Comparison of ENCODE assay signal across 9 cellular contexts in genomic region chr3:120678984-120679383, GRCh38. TPM values are rescaled to one million over a fixed set of nuclear protein-coding genes. Genes with fewer than 3 reads are reported as not detected.
A peak's percentile ranks its signal among the peaks of the same experiment; 100 is the strongest.
DNase-seq lines count a peak whose midpoint lies in the region; ATAC-seq, FAIRE-seq and TF ChIP-seq lines count a peak whose summit lies in the region.
"Had no signal": no experiment of that assay in that cellular context is flagged by ENCODE, and none has a peak within 500 bp of the region (broad histone marks: within the 10 kb centered on the region; RNA-seq: fewer than 3 reads in every experiment).

No MANE protein-coding gene starts in this region.

- TF ChIP-seq POLR2A in GM12891 (IDR thresholded peaks at IDR 0.05; ENCODE audit: low read depth, low read length) (no peak), GM12878 (IDR thresholded peaks at IDR 0.05; ENCODE audit: low read depth, low read length) (no peak), GM18505 (IDR thresholded peaks at IDR 0.05; ENCODE audit: borderline replicate concordance, extremely low read depth, insufficient read depth, insufficient read length) (no peak)

- POLR2A ChIA-PET in GM12878 (lab: Charles Lee), result interaction anchor here (0.8 to 1.7 kb wide), 4 partner anchors 9 to 83 kb away, joined by 4 to 10 read pairs (median 6); partner anchors contain the start of gene NDUFB4

- RAD21 ChIA-PET in GM12878 (lab: Charles Lee; ENCODE audit: unreplicated experiment), result interaction anchor here (0.7 to 1.8 kb wide), 10 partner anchors 9 to 116 kb away, joined by 3 to 18 read pairs (median 5); partner anchors contain the start of genes GTF2E1, NDUFB4 and RABL3

- peaks cover 6 to 9% of the 10 kb centered on the region in 2 donors for H3K4me1 Mint-ChIP-seq in natural killer cell treated with Interleukin-12 subunit alpha and Interleukin-12 subunit beta and Interleukin-15 and Interleukin-18, amount 100 ng/mL, for 72 hours (ENCODE audit: low read depth in 2 of 2)

- intact Hi-C loops in GM12878 (cut with micrococcal nuclease; ENCODE audit: unreplicated experiment), result no loop called here

- H3K9me3 ChIP-seq in GM12878 (replicated peaks; ENCODE audit: control insufficient read depth, insufficient read depth, low read length) (peaks cover 2% of the 10 kb centered on the region; the same call in 1 of the 3 replicates), mucosa of rectum (ENCODE audit: control insufficient read depth in 2 of 2, low read length in 2 of 2) (no peaks in the 10 kb centered on the region)

- H3K79me2 ChIP-seq in GM12878 (ENCODE audit: control insufficient read depth, insufficient read depth, low read length), result no peaks in the 10 kb centered on the region

- ATAC-seq in HG02885 (IDR thresholded peaks at IDR 0.05; ENCODE audit: poor library complexity, unreplicated experiment), result peak; percentile 47
- peak; percentile 67 for ATAC-seq in GM12878
- ATAC-seq in natural killer cell treated with Interleukin-12 subunit alpha and Interleukin-12 subunit beta and Interleukin-15 and Interleukin-18, amount 100 ng/mL, for 72 hours, result no peak
- ATAC-seq in GM18505 (IDR thresholded peaks at IDR 0.05; ENCODE audit: unreplicated experiment), result no peak

- TF ChIP-seq RAD21 in GM12878 (IDR thresholded peaks at IDR 0.05; ENCODE audit: insufficient read depth, low read depth, low read length), result no peak

- H3K4me3 ChIP-seq in GM12878, result no peak overlapping the region
- H3K4me3 ChIP-seq in mucosa of rectum (ENCODE audit: low read length in 2 of 2), result peak overlapping the region; percentile 39 to 47

- DNase-seq in GM12891 (ENCODE audit: insufficient read length, low spot score) (no peak), GM12878 (ENCODE audit: low read depth, low spot score) (no peak)
- DNase-seq in natural killer cell treated with Interleukin-12 subunit alpha and Interleukin-12 subunit beta and Interleukin-15 and Interleukin-18, amount 100 ng/mL, for 72 hours (ENCODE audit: low spot score), result no peak
- no peak for DNase-seq in activated CD4-positive, alpha-beta T cell treated with anti-CD3 and anti-CD28 coated beads, Interleukin-2, amount 50 U/mL, for 1 hour
- no peak for DNase-seq in activated CD4-positive, CD25-positive, alpha-beta regulatory T cell (lab: John Stamatoyannopoulos, UW)

- SMC1A ChIA-PET in GM12878 (lab: Charles Lee; ENCODE audit: uncharacterized antibody, unreplicated experiment), result interaction anchor here (0.8 to 1.9 kb wide), 20 partner anchors 10 to 116 kb away, joined by 3 to 23 read pairs (median 4); partner anchors contain the start of genes GTF2E1, NDUFB4 and RABL3

- TF ChIP-seq CTCF in GM12878 (IDR thresholded peaks at IDR 0.05 in 2 of 3, conservative IDR thresholded peaks at IDR 0.05 in 1 of 3; ENCODE audit: control insufficient read depth in 2 of 3, extremely low read depth in 1 of 3, insufficient read depth in 1 of 3, low read depth in 3 of 3, low read length in 3 of 3), result no peak

- H2AFZ ChIP-seq in GM12878 (ENCODE audit: control insufficient read depth, low read depth, low read length), result peak overlapping the region; percentile 47

- H3K9me3 Mint-ChIP-seq in natural killer cell treated with Interleukin-12 subunit alpha and Interleukin-12 subunit beta and Interleukin-15 and Interleukin-18, amount 100 ng/mL, for 72 hours, result no peaks in the 10 kb centered on the region

- no peaks in the 10 kb centered on the region for H3K36me3 Mint-ChIP-seq in natural killer cell treated with Interleukin-12 subunit alpha and Interleukin-12 subunit beta and Interleukin-15 and Interleukin-18, amount 100 ng/mL, for 72 hours

- no peak overlapping the region for H3K4me3 Mint-ChIP-seq in natural killer cell treated with Interleukin-12 subunit alpha and Interleukin-12 subunit beta and Interleukin-15 and Interleukin-18, amount 100 ng/mL, for 72 hours

- FAIRE-seq in GM12891 (lab: Jason Lieb, UNC) (no peak), GM12878 (lab: Jason Lieb, UNC) (no peak)

- in situ Hi-C loops in GM12878 (cut with MboI), result no loop called here

- H3K36me3 ChIP-seq in GM12878 (ENCODE audit: control insufficient read depth in 2 of 2, insufficient read depth in 2 of 2, low read length in 1 of 2), result no peaks in the 10 kb centered on the region
- H3K36me3 ChIP-seq in mucosa of rectum (ENCODE audit: control insufficient read depth in 2 of 2, insufficient read depth in 2 of 2, low read length in 2 of 2), result no peaks in the 10 kb centered on the region

- H3K27ac Mint-ChIP-seq in natural killer cell treated with Interleukin-12 subunit alpha and Interleukin-12 subunit beta and Interleukin-15 and Interleukin-18, amount 100 ng/mL, for 72 hours, result no peak overlapping the region

- no peak for TF ChIP-seq EP300 in GM12878 (IDR thresholded peaks at IDR 0.05; ENCODE audit: borderline replicate concordance in 1 of 2, control insufficient read depth in 1 of 2, low read depth in 2 of 2, low read length in 2 of 2)

- WGBS in GM12878 (ENCODE audit: insufficient coverage, insufficient replicate concordance, low lambda C conversion rate, missing lambda C conversion rate), result 81% methylated on average over 3 of the region's 3 CpGs

- H3K27ac ChIP-seq in GM12878 (ENCODE audit: control insufficient read depth, insufficient read depth) (peak overlapping the region; percentile 42; the same call in 1 of the 2 replicates), mucosa of rectum (ENCODE audit: low read depth in 2 of 2, low read length in 2 of 2) (peak overlapping the region; percentile 50 to 81)

- H3K9ac ChIP-seq in GM12878 (ENCODE audit: control insufficient read depth, insufficient read depth, low read length) (no peak overlapping the region), mucosa of rectum (ENCODE audit: low read depth in 1 of 2, low read length in 2 of 2) (peak overlapping the region in 1 of 2 donors; percentile 38)

- CTCF ChIA-PET in GM12878 (lab: Yijun Ruan, JAX), result interaction anchor here (0.7 to 1.7 kb wide), 10 partner anchors 9 to 120 kb away, joined by 3 to 16 read pairs (median 3); partner anchors contain the start of gene NDUFB4

- BruUV-seq in GM12878 (replicated peaks; lab: Mats Ljungman, UMichigan), result no TSS peak

- no peaks in the 10 kb centered on the region for H4K20me1 ChIP-seq in GM12878 (ENCODE audit: control insufficient read depth, insufficient read depth)

- peaks cover 13 to 17% of the 10 kb centered on the region in 2 donors for H3K27me3 Mint-ChIP-seq in natural killer cell treated with Interleukin-12 subunit alpha and Interleukin-12 subunit beta and Interleukin-15 and Interleukin-18, amount 100 ng/mL, for 72 hours

- H3K4me2 ChIP-seq in GM12878 (ENCODE audit: control insufficient read depth, insufficient read depth), result no peak overlapping the region

- H3K27me3 ChIP-seq in GM12878 (replicated peaks in 1 of 2; ENCODE audit: control insufficient read depth in 2 of 2, insufficient read depth in 2 of 2, low read length in 1 of 2), result no peaks in the 10 kb centered on the region
- H3K27me3 ChIP-seq in mucosa of rectum (ENCODE audit: control insufficient read depth in 2 of 2, insufficient read depth in 2 of 2, low read length in 2 of 2), result no peaks in the 10 kb centered on the region

- peaks cover 12% of the 10 kb centered on the region; the same call in 1 of the 2 replicates for H3K4me1 ChIP-seq in GM12878 (ENCODE audit: control insufficient read depth, insufficient read depth, low read length)
- H3K4me1 ChIP-seq in mucosa of rectum (ENCODE audit: control insufficient read depth in 2 of 2, insufficient read depth in 2 of 2, low read length in 2 of 2), result peaks cover 12 to 49% of the 10 kb centered on the region in 2 donors

TF ChIP-seq in GM12891, 5 proteins besides CTCF, POLR2A, EP300 and RAD21:
- no peak for TF ChIP-seq POU2F2 (IDR thresholded peaks at IDR 0.05; ENCODE audit: low read depth, low read length)
- TF ChIP-seq SPI1 (IDR thresholded peaks at IDR 0.05; ENCODE audit: low read depth, low read length), result peak; percentile 64
- no peak for TF ChIP-seq POLR2AphosphoS5 (IDR thresholded peaks at IDR 0.05; ENCODE audit: low read depth, low read length)
- no peak for TF ChIP-seq PAX5 (IDR thresholded peaks at IDR 0.05; ENCODE audit: insufficient read depth, low read length, severe bottlenecking)
- no peak for TF ChIP-seq TAF1 (IDR thresholded peaks at IDR 0.05; ENCODE audit: low read depth, low read length)

TF ChIP-seq in GM12878, 131 proteins besides CTCF, POLR2A, EP300 and RAD21 (continues in another document):
- TF ChIP-seq SPI1 (IDR thresholded peaks at IDR 0.05; ENCODE audit: borderline replicate concordance, insufficient read depth, low read depth, low read length) (0 out of 2 replicates have a peak, but pooled peaks have one; percentile 13), LARP7 (IDR thresholded peaks at IDR 0.05) (no peak), SMC3 (IDR thresholded peaks at IDR 0.05; ENCODE audit: borderline replicate concordance, low read length) (no peak), SREBF2 (IDR thresholded peaks at IDR 0.05; ENCODE audit: low read length) (no peak)

RNA-seq across cellular contexts. Expression of gene HGD, which starts 3.1 kb away (rescaled TPM):
- 0.09 TPM for polyA plus RNA-seq in GM12891 (2012; ENCODE audit: low read depth, missing spikeins)
- 2.1 and 2.4 TPM in 2 replicates for total RNA-seq in GM12878 (2013; cell fraction: nucleolus; rRNA removed)
- 0.22 TPM in 1 of 2 replicates, not detected in the other for total RNA-seq in GM12878 (2014; rRNA removed)
- not detected in 2 replicates for total RNA-seq in GM12878 (2014; rRNA removed; fragmentation: Illumina TruSeq; extraction: Trizol)
- total RNA-seq in GM12878 (2021), result 0.51 and 0.72 TPM in 2 replicates
- 0.80 TPM for polyA plus RNA-seq in GM12878 (2011; ENCODE audit: low read depth)
- 0.18 and 0.27 TPM in 2 replicates for polyA plus RNA-seq in GM12878 (2011; rRNA removed)
- 0.16 and 0.28 TPM in 2 replicates for polyA plus RNA-seq in GM12878 (2011; cell fraction: cytosol; rRNA removed)
- polyA plus RNA-seq in GM12878 (2011; cell fraction: nucleus; rRNA removed), result 2.0 TPM in 2 replicates
- not detected in 2 replicates for polyA plus RNA-seq in GM12878 (2012)
- polyA plus RNA-seq in GM12878 (2014; fragmentation: Illumina TruSeq; extraction: Trizol), result 0.28 TPM in 1 of 2 replicates, not detected in the other
- not detected for polyA plus RNA-seq in GM12878 (2014; fragmentation: Nextera tagmentation; extraction: Ambion mirVana)
- 0.25 and 0.81 TPM in 2 replicates for polyA plus RNA-seq in GM12878 (2014; rRNA removed)
- polyA plus RNA-seq in GM12878 (2016; fragmentation: Nextera tagmentation; extraction: Ambion mirVana), result not detected
- 0.21 and 2.0 TPM in 2 replicates for polyA minus RNA-seq in GM12878 (2011; rRNA and poly(A)+ RNA removed)
- polyA minus RNA-seq in GM12878 (2011; cell fraction: cytosol; rRNA and poly(A)+ RNA removed), result not detected in 2 replicates
- 1.7 and 1.8 TPM in 2 replicates for polyA minus RNA-seq in GM12878 (2011; cell fraction: nucleus; rRNA and poly(A)+ RNA removed)
- 1 to 10 TPM in 1 of 2 donors, under 1 TPM in 1; 1.00 to 1.8 TPM for total RNA-seq in natural killer cell treated with Interleukin-12 subunit alpha and Interleukin-12 subunit beta and Interleukin-15 and Interleukin-18, amount 100 ng/mL, for 72 hours
- total RNA-seq: Daoy had no signal

Comparison
In these comparisons a context has a peak if more than half of its experiments do, and no peak if none do; other contexts are left out.
1. ATAC-seq: peak in HG02885 (single experiment) and GM12878 (single experiment); none in natural killer cell treated with Interleukin-12 subunit alpha and Interleukin-12 subunit beta and Interleukin-15 and Interleukin-18, amount 100 ng/mL, for 72 hours (0 of 2) and GM18505 (single experiment).